Comparison of ENCODE assay signal across 17 cellular contexts in the genomic region with DNA sequence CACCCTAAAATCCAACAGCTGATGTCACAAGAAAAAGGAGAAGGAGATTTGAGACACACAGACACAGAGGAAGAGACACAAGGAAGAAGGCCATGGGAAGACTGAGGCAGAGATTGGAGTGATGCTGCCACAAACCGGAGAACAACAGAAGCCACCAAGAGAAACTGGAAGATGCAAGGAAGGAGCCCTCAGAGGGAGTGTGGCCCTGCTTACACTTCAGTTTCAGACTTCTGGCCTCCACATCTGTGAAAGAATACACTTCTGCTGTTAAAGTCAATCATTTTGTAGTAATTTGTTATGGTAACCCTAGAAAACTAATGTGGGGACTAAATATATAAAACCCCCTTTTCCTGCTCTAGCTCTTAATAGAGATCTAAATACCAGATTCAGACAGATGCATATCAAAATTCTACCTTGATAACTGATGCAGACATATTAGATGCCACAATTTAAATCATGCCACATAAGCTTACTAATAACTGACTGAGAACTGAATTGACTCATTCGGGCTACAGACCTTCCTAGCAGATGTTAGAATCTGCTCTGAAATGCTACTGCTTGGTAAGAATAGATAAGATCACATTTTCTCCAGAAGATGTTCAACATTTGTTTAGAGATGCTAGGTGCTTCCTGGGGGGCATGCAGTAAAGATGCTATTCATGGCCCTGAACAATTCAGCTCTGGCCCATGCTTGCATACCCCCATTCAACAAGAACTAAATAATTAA.
DNase-seq lines count a peak whose midpoint lies in the region; ATAC-seq and TF ChIP-seq lines count a peak whose summit lies in the region.
"Had no signal": no experiment of that assay in that cellular context is flagged by ENCODE, and none has a peak within 500 bp of the region (broad histone marks: within the 10 kb centered on the region; RNA-seq: fewer than 3 reads in every experiment).

No MANE protein-coding gene starts in this region.

- no peaks in the 10 kb centered on the region for H3K36me3 ChIP-seq in CD4-positive, CD25-positive, alpha-beta regulatory T cell (ENCODE audit: control insufficient read depth, insufficient read depth, low read length)

- H3K36me3 Mint-ChIP-seq in activated CD4-positive, alpha-beta T cell treated with anti-CD3 and anti-CD28 coated beads, Interleukin-2, amount 10 ng/mL, durations not matched to agents 7 days and 5 days (ENCODE audit: low read depth): peaks cover 15% of the 10 kb centered on the region
- no peaks in the 10 kb centered on the region for H3K36me3 Mint-ChIP-seq in CD4-positive, CD25-positive, alpha-beta regulatory T cell
- H3K36me3 Mint-ChIP-seq in activated CD8-positive, alpha-beta T cell treated with anti-CD3 and anti-CD28 coated beads for 36 hours (ENCODE audit: low read depth): peaks cover 2% of the 10 kb centered on the region
- H3K36me3 Mint-ChIP-seq in mesothelial cell of epicardium: no peaks in the 10 kb centered on the region
- H3K36me3 Mint-ChIP-seq: CD14-positive monocyte, IgD-negative memory B cell had no signal

- H3K4me3 ChIP-seq in CD4-positive, CD25-positive, alpha-beta regulatory T cell (ENCODE audit: low read depth, low read length): no peak overlapping the region

- no peaks in the 10 kb centered on the region for H3K9me3 ChIP-seq in CD4-positive, CD25-positive, alpha-beta regulatory T cell (ENCODE audit: control insufficient read depth in 2 of 2, low read length in 2 of 2)

- no peak overlapping the region for H3K27ac ChIP-seq in CD4-positive, CD25-positive, alpha-beta regulatory T cell (ENCODE audit: insufficient read depth, low read length, poor library complexity, severe bottlenecking)

- no peaks in the 10 kb centered on the region for H3K27me3 Mint-ChIP-seq in activated CD4-positive, alpha-beta T cell treated with anti-CD3 and anti-CD28 coated beads, Interleukin-2, amount 10 ng/mL, durations not matched to agents 7 days and 5 days
- H3K27me3 Mint-ChIP-seq in CD4-positive, CD25-positive, alpha-beta regulatory T cell: no peaks in the 10 kb centered on the region
- H3K27me3 Mint-ChIP-seq in activated CD8-positive, alpha-beta T cell treated with anti-CD3 and anti-CD28 coated beads for 36 hours: no peaks in the 10 kb centered on the region
- no peaks in the 10 kb centered on the region for H3K27me3 Mint-ChIP-seq in mesothelial cell of epicardium (ENCODE audit: low read depth)
- H3K27me3 Mint-ChIP-seq: IgD-negative memory B cell had no signal

- POLR2A ChIA-PET in activated CD4-positive, alpha-beta T cell treated with anti-CD3 and anti-CD28 coated beads, Interleukin-2, amount 10 ng/mL, durations not matched to agents 7 days and 5 days (lab: Charles Lee): interaction anchor here (0.6 kb wide), 1 partner anchor 256 kb away, joined by 3 read pairs; no protein-coding TSS in a partner anchor
- POLR2A ChIA-PET in activated CD8-positive, alpha-beta T cell treated with anti-CD3 and anti-CD28 coated beads for 36 hours (lab: Charles Lee): interaction anchor here (0.7 to 3.8 kb wide), 4 partner anchors 11 to 110 kb away, joined by 3 to 21 read pairs (median 4); no protein-coding TSS in a partner anchor

- DNase-seq in activated CD4-positive, alpha-beta T cell treated with anti-CD3 and anti-CD28 coated beads, Interleukin-2, amount 10 ng/mL, durations not matched to agents 7 days and 5 days: no peak
- DNase-seq in activated CD4-positive, alpha-beta T cell treated with anti-CD3 and anti-CD28 coated beads for 48 hours: no peak
- peak in 1 of 3 donors; percentile 68 for DNase-seq in CD4-positive, CD25-positive, alpha-beta regulatory T cell
- peak; percentile 22 for DNase-seq in activated CD8-positive, alpha-beta T cell treated with anti-CD3 and anti-CD28 coated beads for 36 hours
- DNase-seq in islet precursor cell (peak; percentile 26), mesothelial cell of epicardium (ENCODE audit: low spot score in 2 of 2, unreplicated experiment in 2 of 2) (no peak), NCI-H128 (lab: John Stamatoyannopoulos, UW; ENCODE audit: unreplicated experiment) (no peak)
- DNase-seq: DMS53, HCEC 1CT, NCI-H1417, NCI-H2029 treated with DMSO at 0.1 percent for 48 hours, NCI-H526, OCI-M1, RPMI8226 had no signal

- H3K4me1 Mint-ChIP-seq in activated CD4-positive, alpha-beta T cell treated with anti-CD3 and anti-CD28 coated beads, Interleukin-2, amount 10 ng/mL, durations not matched to agents 7 days and 5 days: peaks cover 61% of the 10 kb centered on the region
- peaks cover 13 to 46% (median 20%) of the 10 kb centered on the region in 4 donors for H3K4me1 Mint-ChIP-seq in CD4-positive, CD25-positive, alpha-beta regulatory T cell
- H3K4me1 Mint-ChIP-seq in activated CD8-positive, alpha-beta T cell treated with anti-CD3 and anti-CD28 coated beads for 36 hours (ENCODE audit: low read depth): peaks cover 61% of the 10 kb centered on the region
- H3K4me1 Mint-ChIP-seq in mesothelial cell of epicardium: peaks cover 25% of the 10 kb centered on the region

- peaks cover 20% of the 10 kb centered on the region for H3K4me1 ChIP-seq in CD4-positive, CD25-positive, alpha-beta regulatory T cell (ENCODE audit: control insufficient read depth, insufficient read depth, low read length, poor library complexity, severe bottlenecking)

- intact Hi-C loops in activated CD8-positive, alpha-beta T cell treated with anti-CD3 and anti-CD28 coated beads for 36 hours (cut with micrococcal nuclease): no loop called here

- no peaks in the 10 kb centered on the region for H3K27me3 ChIP-seq in CD4-positive, CD25-positive, alpha-beta regulatory T cell (ENCODE audit: control insufficient read depth, insufficient read depth, low read length)

- CTCF ChIA-PET in activated CD4-positive, alpha-beta T cell treated with anti-CD3 and anti-CD28 coated beads, Interleukin-2, amount 10 ng/mL, durations not matched to agents 7 days and 5 days (lab: Charles Lee): interaction anchor here (1.4 to 2.3 kb wide), 2 partner anchors 17 to 116 kb away, joined by 4 to 6 read pairs; no protein-coding TSS in a partner anchor
- CTCF ChIA-PET in activated CD8-positive, alpha-beta T cell treated with anti-CD3 and anti-CD28 coated beads for 36 hours (lab: Charles Lee): interaction anchor here (0.6 to 2.4 kb wide), 6 partner anchors 14 to 254 kb away, joined by 3 to 11 read pairs (median 6); no protein-coding TSS in a partner anchor

- H3K9me3 Mint-ChIP-seq in activated CD4-positive, alpha-beta T cell treated with anti-CD3 and anti-CD28 coated beads, Interleukin-2, amount 10 ng/mL, durations not matched to agents 7 days and 5 days: peaks cover 10% of the 10 kb centered on the region
- peaks cover 0 to 2% (median 0%) of the 10 kb centered on the region in 7 donors for H3K9me3 Mint-ChIP-seq in CD4-positive, CD25-positive, alpha-beta regulatory T cell
- peaks cover 4% of the 10 kb centered on the region for H3K9me3 Mint-ChIP-seq in activated CD8-positive, alpha-beta T cell treated with anti-CD3 and anti-CD28 coated beads for 36 hours
- peaks cover 12% of the 10 kb centered on the region for H3K9me3 Mint-ChIP-seq in mesothelial cell of epicardium

- no peak overlapping the region for H3K4me3 Mint-ChIP-seq in activated CD4-positive, alpha-beta T cell treated with anti-CD3 and anti-CD28 coated beads, Interleukin-2, amount 10 ng/mL, durations not matched to agents 7 days and 5 days
- peak overlapping the region in 1 of 4 donors; percentile 20 for H3K4me3 Mint-ChIP-seq in CD4-positive, CD25-positive, alpha-beta regulatory T cell
- no peak overlapping the region for H3K4me3 Mint-ChIP-seq in activated CD8-positive, alpha-beta T cell treated with anti-CD3 and anti-CD28 coated beads for 36 hours
- no peak overlapping the region for H3K4me3 Mint-ChIP-seq in mesothelial cell of epicardium
- H3K4me3 Mint-ChIP-seq: CD14-positive monocyte had no signal

- ATAC-seq in CD4-positive, CD25-positive, alpha-beta regulatory T cell (ENCODE audit: low read depth in 2 of 2): peak in 1 of 2 donors; percentile 37
- peak; percentile 52 for ATAC-seq in activated CD8-positive, alpha-beta T cell treated with anti-CD3 and anti-CD28 coated beads for 36 hours
- ATAC-seq in HG02678 (IDR thresholded peaks at IDR 0.05; ENCODE audit: unreplicated experiment): no peak

- H3K27ac Mint-ChIP-seq in activated CD4-positive, alpha-beta T cell treated with anti-CD3 and anti-CD28 coated beads, Interleukin-2, amount 10 ng/mL, durations not matched to agents 7 days and 5 days: peak overlapping the region; percentile 32
- H3K27ac Mint-ChIP-seq in CD4-positive, CD25-positive, alpha-beta regulatory T cell: peak overlapping the region; percentile 33 to 72 (median 54)
- H3K27ac Mint-ChIP-seq in activated CD8-positive, alpha-beta T cell treated with anti-CD3 and anti-CD28 coated beads for 36 hours: peak overlapping the region; percentile 80
- no peak overlapping the region for H3K27ac Mint-ChIP-seq in mesothelial cell of epicardium
- H3K27ac Mint-ChIP-seq: IgD-negative memory B cell had no signal

- TF ChIP-seq CTCF in activated CD8-positive, alpha-beta T cell treated with anti-CD3 and anti-CD28 coated beads for 36 hours (IDR thresholded peaks at IDR 0.05): no peak
- TF ChIP-seq CTCF in mesothelial cell of epicardium (IDR thresholded peaks at IDR 0.05; ENCODE audit: unreplicated experiment): no peak

Comparison
In these comparisons a context has a peak if more than half of its experiments do, and no peak if none do; other contexts are left out.
1. DNase-seq: peak in activated CD8-positive, alpha-beta T cell treated with anti-CD3 and anti-CD28 coated beads for 36 hours (single experiment) and islet precursor cell (single experiment); none in activated CD4-positive, alpha-beta T cell treated with anti-CD3 and anti-CD28 coated beads, Interleukin-2, amount 10 ng/mL, durations not matched to agents 7 days and 5 days (single experiment), activated CD4-positive, alpha-beta T cell treated with anti-CD3 and anti-CD28 coated beads for 48 hours (single experiment), mesothelial cell of epicardium (0 of 2) and NCI-H128 (single experiment).